8 cellular contexts compared by ENCODE assay signal in genomic region chr11:67613960-67614715, GRCh38. TPM values are rescaled to one million over a fixed set of nuclear protein-coding genes. Genes with fewer than 3 reads are reported as not detected.
DNase-seq lines count a peak whose midpoint lies in the region; ATAC-seq and TF ChIP-seq lines count a peak whose summit lies in the region.

No MANE protein-coding gene starts in this region.

- H3K9me3 ChIP-seq in left lung: no peaks in the 10 kb centered on the region

- H3K4me2 ChIP-seq in KMS-11: peak overlapping the region; percentile 91

- no peaks in the 10 kb centered on the region for H4K20me1 ChIP-seq in KMS-11 (ENCODE audit: insufficient read depth)

- in situ Hi-C loops in brain microvascular endothelial cell (cut with HindIII; ENCODE audit: low pct_ligation_motif_present, low sequenced_read_pairs): no loop called here

- H3K4me3 ChIP-seq in KMS-11 (IDR thresholded peaks at IDR 0.05; ENCODE audit: insufficient read depth, low read depth, low read length): no peak overlapping the region
- H3K4me3 ChIP-seq in brain microvascular endothelial cell (ENCODE audit: low read depth, low read length): peak overlapping the region; percentile 31
- peak overlapping the region; percentile 28 to 39 for H3K4me3 ChIP-seq in left lung

- H3K36me3 ChIP-seq in KMS-11 (ENCODE audit: insufficient read depth) (no peaks in the 10 kb centered on the region), brain microvascular endothelial cell (replicated peaks) (peaks cover 4% of the 10 kb centered on the region), left lung (peaks cover 0 to 42% of the 10 kb centered on the region in 2 donors)

- peak; percentile 77 for ATAC-seq in GM21619 (IDR thresholded peaks at IDR 0.05; ENCODE audit: unreplicated experiment)
- ATAC-seq in left lung: peak; percentile 78

- TF ChIP-seq CTCF in KMS-11 (conservative IDR thresholded peaks at IDR 0.05; ENCODE audit: low read depth, low read length): peak; percentile 75
- peak; percentile 87 for TF ChIP-seq CTCF in brain microvascular endothelial cell (IDR thresholded peaks at IDR 0.05; ENCODE audit: low read depth, low read length, missing control alignments)
- TF ChIP-seq CTCF in left lung (IDR thresholded peaks at IDR 0.05): peak; percentile 55 to 58

- H3K27ac ChIP-seq in KMS-11: peak overlapping the region; percentile 98
- H3K27ac ChIP-seq in brain microvascular endothelial cell: no peak overlapping the region
- peak overlapping the region; percentile 79 to 89 for H3K27ac ChIP-seq in left lung

- H3K9ac ChIP-seq in KMS-11: peak overlapping the region; percentile 78

- H3K27me3 ChIP-seq in KMS-11 (ENCODE audit: insufficient read depth, low read depth): no peaks in the 10 kb centered on the region
- H3K27me3 ChIP-seq in brain microvascular endothelial cell (replicated peaks): peaks cover 15% of the 10 kb centered on the region
- peaks cover 0 to 33% of the 10 kb centered on the region in 2 donors for H3K27me3 ChIP-seq in left lung

- no peaks in the 10 kb centered on the region for H3K79me2 ChIP-seq in KMS-11 (ENCODE audit: insufficient read depth, low read depth)

- DNase-seq in GM04503 (ENCODE audit: low read depth): peak; percentile 4
- DNase-seq in UCSD-AML1 (lab: John Stamatoyannopoulos, UW; ENCODE audit: unreplicated experiment): peak; percentile 37
- peak; percentile 1 for DNase-seq in brain microvascular endothelial cell
- peak; percentile 75 to 90 for DNase-seq in left lung
- peak; percentile 61 to 69 (median 68) for DNase-seq in stimulated activated CD4-positive, alpha-beta T cell treated with anti-CD3 and anti-CD28 coated beads, TNF-alpha, amount 100 ng/mL, for 1 hour (ENCODE audit: low read depth in 3 of 3, low spot score in 1 of 3)
- DNase-seq in NCI-H774 (lab: John Stamatoyannopoulos, UW): no peak

- intact Hi-C loops in left lung (cut with DNase I): no loop called here

- H3K4me1 ChIP-seq in KMS-11 (ENCODE audit: low read depth, poor library complexity, severe bottlenecking) (peaks cover 23% of the 10 kb centered on the region), left lung (peaks cover 4 to 15% of the 10 kb centered on the region in 2 donors)

- peak overlapping the region; percentile 42 for H2AFZ ChIP-seq in KMS-11 (ENCODE audit: low read depth)

RNA-seq across cellular contexts. Expression of gene NDUFV1, which starts 7.4 kb away (rescaled TPM):
- total RNA-seq in left lung: 100 to 1,000 TPM; 136 to 155 TPM

RNA-seq across cellular contexts. Expression of gene NUDT8, which starts 15.6 kb away (rescaled TPM):
- 10 to 100 TPM; 10.7 to 18.1 TPM for total RNA-seq in left lung

RNA-seq across cellular contexts. Expression of gene TBX10, which starts 25.4 kb away (rescaled TPM):
- not detected for total RNA-seq in left lung

RNA-seq across cellular contexts. Expression of gene GSTP1, which starts 30.5 kb away (rescaled TPM):
- total RNA-seq in left lung: 1,000 to 10,000 TPM in 1 of 2 donors, 100 to 1,000 TPM in 1; 790 to 1,058 TPM

RNA-seq across cellular contexts. Expression of gene ACY3, which starts 36.4 kb away (rescaled TPM):
- under 1 TPM; 0.29 to 0.61 TPM for total RNA-seq in left lung
